Comparison of ENCODE assay signal across 1 cellular context in the genomic region with DNA sequence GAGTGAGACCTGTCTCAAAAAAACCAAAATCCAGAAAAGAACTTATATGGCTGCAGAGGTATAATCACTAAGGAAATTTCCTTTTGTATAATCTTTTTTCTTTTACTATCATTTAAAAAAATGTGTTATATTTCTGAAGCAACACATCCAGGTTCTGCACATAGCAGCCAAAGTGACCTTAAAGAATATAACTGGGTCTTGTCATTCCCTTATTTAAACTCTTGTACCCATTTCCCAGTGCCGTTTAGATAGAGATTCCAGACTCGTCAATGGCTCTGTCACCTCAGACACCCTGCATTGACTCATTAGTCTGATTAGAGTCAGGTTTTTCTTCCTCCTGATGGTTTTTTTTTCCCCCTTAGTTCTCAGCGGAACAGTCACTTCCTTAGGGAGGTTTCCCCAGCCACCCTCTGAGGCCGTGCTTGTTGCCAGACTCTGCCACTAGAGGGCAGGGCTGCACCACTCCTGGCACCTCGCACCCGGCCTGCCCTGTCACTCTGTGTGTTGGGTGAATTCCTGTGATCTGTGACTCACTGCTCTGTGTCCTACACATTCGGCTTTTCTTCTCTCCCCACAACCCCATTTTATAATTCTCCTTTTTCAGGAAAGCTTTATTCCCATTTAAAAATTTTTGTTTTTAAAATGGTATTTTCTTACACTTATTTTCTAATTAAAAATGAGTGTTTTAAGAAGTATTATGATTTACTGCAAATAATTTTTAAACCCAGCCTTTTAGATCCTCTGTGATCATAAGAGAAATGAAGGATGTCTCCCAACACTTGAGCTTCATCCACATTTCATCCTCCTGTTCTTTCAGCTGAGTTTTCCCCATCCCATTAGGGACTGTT.
TF ChIP-seq lines count a peak whose summit lies in the region.

No MANE protein-coding gene starts in this region.

TF ChIP-seq in HepG2, 621 proteins besides CTCF, POLR2A, EP300 and RAD21 (continues in another document):
- TF ChIP-seq HDAC2 (CRISPR knock-in tag; IDR thresholded peaks at IDR 0.05) (no peak), SMAD3 (CRISPR knock-in tag; IDR thresholded peaks at IDR 0.05) (0 out of 2 replicates have a peak, but pooled peaks have one; percentile 46), ZFY (CRISPR knock-in tag; IDR thresholded peaks at IDR 0.05) (0 out of 2 replicates have a peak, but pooled peaks have one; percentile 9), THAP11 (CRISPR knock-in tag; IDR thresholded peaks at IDR 0.05) (0 out of 2 replicates have a peak, but pooled peaks have one; percentile 18), NR2F6 (IDR thresholded peaks at IDR 0.05) (no peak), NR2F6 (CRISPR knock-in tag; IDR thresholded peaks at IDR 0.05) (peak; percentile 40; the same call in 1 of the 2 replicates), KDM2A (CRISPR knock-in tag; IDR thresholded peaks at IDR 0.05; ENCODE audit: borderline replicate concordance, low read depth) (peak; percentile 54; the same call in 1 of the 2 replicates), ERF (CRISPR knock-in tag; IDR thresholded peaks at IDR 0.05) (peak; percentile 63; the same call in 1 of the 2 replicates), MYPOP (CRISPR knock-in tag; IDR thresholded peaks at IDR 0.05) (no peak), ZMYM4 (CRISPR knock-in tag; IDR thresholded peaks at IDR 0.05) (0 out of 2 replicates have a peak, but pooled peaks have one; percentile 37), GTF2F1 (IDR thresholded peaks at IDR 0.05; ENCODE audit: low read length) (no peak), ZNF570 (CRISPR knock-in tag; IDR thresholded peaks at IDR 0.05; ENCODE audit: borderline replicate concordance) (no peak), ZNF598 (CRISPR knock-in tag; IDR thresholded peaks at IDR 0.05; ENCODE audit: borderline replicate concordance) (no peak), ZNF614 (CRISPR knock-in tag; IDR thresholded peaks at IDR 0.05; ENCODE audit: borderline replicate concordance) (no peak), JDP2 (CRISPR knock-in tag; IDR thresholded peaks at IDR 0.05; ENCODE audit: borderline replicate concordance) (no peak), MLX (CRISPR knock-in tag; IDR thresholded peaks at IDR 0.05) (no peak), KAT8 (CRISPR knock-in tag; IDR thresholded peaks at IDR 0.05) (0 out of 2 replicates have a peak, but pooled peaks have one; percentile 21), FOXA3 (CRISPR knock-in tag; IDR thresholded peaks at IDR 0.05) (peak; percentile 32; the same call in 1 of the 2 replicates), IKZF5 (CRISPR knock-in tag; IDR thresholded peaks at IDR 0.05) (peak; percentile 77; the same call in 1 of the 2 replicates), PBX2 (CRISPR knock-in tag; IDR thresholded peaks at IDR 0.05) (peak; percentile 63; the same call in 1 of the 2 replicates), MXI1 (IDR thresholded peaks at IDR 0.05; ENCODE audit: borderline replicate concordance, low read depth, low read length) (peak; percentile 25; the same call in 1 of the 3 replicates), MAFF (IDR thresholded peaks at IDR 0.05; ENCODE audit: low read depth, low read length) (no peak), DNMT3B (CRISPR knock-in tag; conservative IDR thresholded peaks at IDR 0.05) (no peak), HMGXB4 (CRISPR knock-in tag; IDR thresholded peaks at IDR 0.05; ENCODE audit: borderline replicate concordance in 1 of 2, low read depth in 1 of 2) (peak; percentile 47 to 70; a peak in 2 of 4 replicates), FOSL2 (CRISPR knock-in tag; IDR thresholded peaks at IDR 0.05) (peak; percentile 84), XRCC5 (optimal IDR thresholded peaks at IDR 0.05; ENCODE audit: low read length) (peak; percentile 87), ZNF10 (CRISPR knock-in tag; IDR thresholded peaks at IDR 0.05; ENCODE audit: borderline replicate concordance, low read depth) (no peak), RXRB (CRISPR knock-in tag; IDR thresholded peaks at IDR 0.05; ENCODE audit: borderline replicate concordance) (0 out of 2 replicates have a peak, but pooled peaks have one; percentile 23), ZNF580 (CRISPR knock-in tag; IDR thresholded peaks at IDR 0.05; ENCODE audit: borderline replicate concordance, low read depth) (0 out of 2 replicates have a peak, but pooled peaks have one; percentile 45), SAP130 (CRISPR knock-in tag; IDR thresholded peaks at IDR 0.05; ENCODE audit: low read depth) (peak; percentile 59), GATAD1 (CRISPR knock-in tag; IDR thresholded peaks at IDR 0.05) (0 out of 2 replicates have a peak, but pooled peaks have one; percentile 36)
- TF ChIP-seq, protein P1, sequence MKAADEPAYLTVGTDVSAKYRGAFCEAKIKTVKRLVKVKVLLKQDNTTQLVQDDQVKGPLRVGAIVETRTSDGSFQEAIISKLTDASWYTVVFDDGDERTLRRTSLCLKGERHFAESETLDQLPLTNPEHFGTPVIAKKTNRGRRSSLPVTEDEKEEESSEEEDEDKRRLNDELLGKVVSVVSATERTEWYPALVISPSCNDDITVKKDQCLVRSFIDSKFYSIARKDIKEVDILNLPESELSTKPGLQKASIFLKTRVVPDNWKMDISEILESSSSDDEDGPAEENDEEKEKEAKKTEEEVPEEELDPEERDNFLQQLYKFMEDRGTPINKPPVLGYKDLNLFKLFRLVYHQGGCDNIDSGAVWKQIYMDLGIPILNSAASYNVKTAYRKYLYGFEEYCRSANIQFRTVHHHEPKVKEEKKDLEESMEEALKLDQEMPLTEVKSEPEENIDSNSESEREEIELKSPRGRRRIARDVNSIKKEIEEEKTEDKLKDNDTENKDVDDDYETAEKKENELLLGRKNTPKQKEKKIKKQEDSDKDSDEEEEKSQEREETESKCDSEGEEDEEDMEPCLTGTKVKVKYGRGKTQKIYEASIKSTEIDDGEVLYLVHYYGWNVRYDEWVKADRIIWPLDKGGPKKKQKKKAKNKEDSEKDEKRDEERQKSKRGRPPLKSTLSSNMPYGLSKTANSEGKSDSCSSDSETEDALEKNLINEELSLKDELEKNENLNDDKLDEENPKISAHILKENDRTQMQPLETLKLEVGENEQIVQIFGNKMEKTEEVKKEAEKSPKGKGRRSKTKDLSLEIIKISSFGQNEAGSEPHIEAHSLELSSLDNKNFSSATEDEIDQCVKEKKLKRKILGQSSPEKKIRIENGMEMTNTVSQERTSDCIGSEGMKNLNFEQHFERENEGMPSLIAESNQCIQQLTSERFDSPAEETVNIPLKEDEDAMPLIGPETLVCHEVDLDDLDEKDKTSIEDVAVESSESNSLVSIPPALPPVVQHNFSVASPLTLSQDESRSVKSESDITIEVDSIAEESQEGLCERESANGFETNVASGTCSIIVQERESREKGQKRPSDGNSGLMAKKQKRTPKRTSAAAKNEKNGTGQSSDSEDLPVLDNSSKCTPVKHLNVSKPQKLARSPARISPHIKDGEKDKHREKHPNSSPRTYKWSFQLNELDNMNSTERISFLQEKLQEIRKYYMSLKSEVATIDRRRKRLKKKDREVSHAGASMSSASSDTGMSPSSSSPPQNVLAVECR (CRISPR knock-in tag; IDR thresholded peaks at IDR 0.05; ENCODE audit: borderline replicate concordance): peak; percentile 39; the same call in 1 of the 2 replicates
- TF ChIP-seq, protein P2, sequence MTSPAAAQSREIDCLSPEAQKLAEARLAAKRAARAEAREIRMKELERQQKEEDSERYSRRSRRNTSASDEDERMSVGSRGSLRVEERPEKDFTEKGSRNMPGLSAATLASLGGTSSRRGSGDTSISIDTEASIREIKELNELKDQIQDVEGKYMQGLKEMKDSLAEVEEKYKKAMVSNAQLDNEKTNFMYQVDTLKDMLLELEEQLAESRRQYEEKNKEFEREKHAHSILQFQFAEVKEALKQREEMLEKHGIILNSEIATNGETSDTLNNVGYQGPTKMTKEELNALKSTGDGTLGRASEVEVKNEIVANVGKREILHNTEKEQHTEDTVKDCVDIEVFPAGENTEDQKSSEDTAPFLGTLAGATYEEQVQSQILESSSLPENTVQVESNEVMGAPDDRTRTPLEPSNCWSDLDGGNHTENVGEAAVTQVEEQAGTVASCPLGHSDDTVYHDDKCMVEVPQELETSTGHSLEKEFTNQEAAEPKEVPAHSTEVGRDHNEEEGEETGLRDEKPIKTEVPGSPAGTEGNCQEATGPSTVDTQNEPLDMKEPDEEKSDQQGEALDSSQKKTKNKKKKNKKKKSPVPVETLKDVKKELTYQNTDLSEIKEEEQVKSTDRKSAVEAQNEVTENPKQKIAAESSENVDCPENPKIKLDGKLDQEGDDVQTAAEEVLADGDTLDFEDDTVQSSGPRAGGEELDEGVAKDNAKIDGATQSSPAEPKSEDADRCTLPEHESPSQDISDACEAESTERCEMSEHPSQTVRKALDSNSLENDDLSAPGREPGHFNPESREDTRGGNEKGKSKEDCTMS (CRISPR knock-in tag; conservative IDR thresholded peaks at IDR 0.05): no peak
- TF ChIP-seq, protein P3, sequence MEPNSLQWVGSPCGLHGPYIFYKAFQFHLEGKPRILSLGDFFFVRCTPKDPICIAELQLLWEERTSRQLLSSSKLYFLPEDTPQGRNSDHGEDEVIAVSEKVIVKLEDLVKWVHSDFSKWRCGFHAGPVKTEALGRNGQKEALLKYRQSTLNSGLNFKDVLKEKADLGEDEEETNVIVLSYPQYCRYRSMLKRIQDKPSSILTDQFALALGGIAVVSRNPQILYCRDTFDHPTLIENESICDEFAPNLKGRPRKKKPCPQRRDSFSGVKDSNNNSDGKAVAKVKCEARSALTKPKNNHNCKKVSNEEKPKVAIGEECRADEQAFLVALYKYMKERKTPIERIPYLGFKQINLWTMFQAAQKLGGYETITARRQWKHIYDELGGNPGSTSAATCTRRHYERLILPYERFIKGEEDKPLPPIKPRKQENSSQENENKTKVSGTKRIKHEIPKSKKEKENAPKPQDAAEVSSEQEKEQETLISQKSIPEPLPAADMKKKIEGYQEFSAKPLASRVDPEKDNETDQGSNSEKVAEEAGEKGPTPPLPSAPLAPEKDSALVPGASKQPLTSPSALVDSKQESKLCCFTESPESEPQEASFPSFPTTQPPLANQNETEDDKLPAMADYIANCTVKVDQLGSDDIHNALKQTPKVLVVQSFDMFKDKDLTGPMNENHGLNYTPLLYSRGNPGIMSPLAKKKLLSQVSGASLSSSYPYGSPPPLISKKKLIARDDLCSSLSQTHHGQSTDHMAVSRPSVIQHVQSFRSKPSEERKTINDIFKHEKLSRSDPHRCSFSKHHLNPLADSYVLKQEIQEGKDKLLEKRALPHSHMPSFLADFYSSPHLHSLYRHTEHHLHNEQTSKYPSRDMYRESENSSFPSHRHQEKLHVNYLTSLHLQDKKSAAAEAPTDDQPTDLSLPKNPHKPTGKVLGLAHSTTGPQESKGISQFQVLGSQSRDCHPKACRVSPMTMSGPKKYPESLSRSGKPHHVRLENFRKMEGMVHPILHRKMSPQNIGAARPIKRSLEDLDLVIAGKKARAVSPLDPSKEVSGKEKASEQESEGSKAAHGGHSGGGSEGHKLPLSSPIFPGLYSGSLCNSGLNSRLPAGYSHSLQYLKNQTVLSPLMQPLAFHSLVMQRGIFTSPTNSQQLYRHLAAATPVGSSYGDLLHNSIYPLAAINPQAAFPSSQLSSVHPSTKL (CRISPR knock-in tag; IDR thresholded peaks at IDR 0.05): no peak; the same call in 1 of the 2 replicates
